1 cellular context compared by ENCODE assay signal in the genomic region with DNA sequence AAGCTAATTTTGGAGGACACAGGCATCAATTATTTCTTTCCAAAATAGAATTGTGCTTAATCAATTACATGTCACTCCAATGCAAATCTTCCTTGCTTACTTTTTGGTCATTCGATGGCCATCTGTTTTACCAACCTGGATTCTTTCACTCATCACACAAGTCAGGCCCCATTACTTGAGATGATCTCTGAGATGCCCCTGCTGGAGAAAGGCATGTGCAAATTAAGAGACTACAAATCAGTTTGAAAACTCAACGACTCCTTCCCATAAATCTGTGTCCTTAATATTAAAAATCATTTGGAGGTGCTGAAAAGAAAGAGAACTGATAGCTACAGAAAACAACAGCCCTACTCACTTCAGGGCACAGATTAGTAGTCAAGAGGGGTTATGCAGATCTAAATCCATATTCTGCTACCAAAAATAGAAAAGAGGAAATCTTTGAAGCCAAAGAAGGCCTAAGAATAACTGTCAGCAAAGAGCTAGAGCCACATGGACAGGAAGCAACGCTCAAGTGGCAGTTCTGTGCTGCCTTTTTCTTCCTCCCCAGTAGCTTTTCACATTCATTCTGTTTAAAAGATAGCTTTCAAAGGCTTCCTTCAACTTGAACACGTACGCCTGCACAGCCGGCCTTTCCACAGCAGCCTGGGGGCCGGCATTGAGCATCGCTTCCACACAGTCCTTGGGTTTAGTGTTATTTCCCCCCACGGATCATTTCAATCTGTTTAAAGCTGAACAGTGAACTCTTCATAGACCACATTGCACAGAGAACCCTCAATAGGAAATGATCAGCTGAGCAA.
TF ChIP-seq lines count a peak whose summit lies in the region.

No MANE protein-coding gene starts in this region.

TF ChIP-seq in GM12878, 131 proteins besides CTCF, POLR2A, EP300 and RAD21 (continued from another document):
- TF ChIP-seq ZBTB11 (CRISPR knock-in tag; IDR thresholded peaks at IDR 0.05) (no peak), RBBP5 (conservative IDR thresholded peaks at IDR 0.05) (no peak), ETV6 (conservative IDR thresholded peaks at IDR 0.05 in 1 of 2, IDR thresholded peaks at IDR 0.05 in 1 of 2; ENCODE audit: borderline replicate concordance in 1 of 2, low read depth in 1 of 2) (peak in 1 of 2 experiments; percentile 49; a peak in 1 of 4 replicates), JUNB (IDR thresholded peaks at IDR 0.05) (no peak), SPI1 (IDR thresholded peaks at IDR 0.05; ENCODE audit: borderline replicate concordance, insufficient read depth, low read depth, low read length) (peak; percentile 14; the same call in 1 of the 2 replicates), BHLHE40 (IDR thresholded peaks at IDR 0.05; ENCODE audit: borderline replicate concordance in 1 of 2, low read depth in 2 of 2, low read length in 1 of 2) (no peak), EED (IDR thresholded peaks at IDR 0.05; ENCODE audit: low read depth) (0 out of 2 replicates have a peak, but pooled peaks have one; percentile 51)
TF ChIP-seq in GM12878: peak in this region for 4.
